ENCODE assay signal across 8 cellular contexts in the genomic region with DNA sequence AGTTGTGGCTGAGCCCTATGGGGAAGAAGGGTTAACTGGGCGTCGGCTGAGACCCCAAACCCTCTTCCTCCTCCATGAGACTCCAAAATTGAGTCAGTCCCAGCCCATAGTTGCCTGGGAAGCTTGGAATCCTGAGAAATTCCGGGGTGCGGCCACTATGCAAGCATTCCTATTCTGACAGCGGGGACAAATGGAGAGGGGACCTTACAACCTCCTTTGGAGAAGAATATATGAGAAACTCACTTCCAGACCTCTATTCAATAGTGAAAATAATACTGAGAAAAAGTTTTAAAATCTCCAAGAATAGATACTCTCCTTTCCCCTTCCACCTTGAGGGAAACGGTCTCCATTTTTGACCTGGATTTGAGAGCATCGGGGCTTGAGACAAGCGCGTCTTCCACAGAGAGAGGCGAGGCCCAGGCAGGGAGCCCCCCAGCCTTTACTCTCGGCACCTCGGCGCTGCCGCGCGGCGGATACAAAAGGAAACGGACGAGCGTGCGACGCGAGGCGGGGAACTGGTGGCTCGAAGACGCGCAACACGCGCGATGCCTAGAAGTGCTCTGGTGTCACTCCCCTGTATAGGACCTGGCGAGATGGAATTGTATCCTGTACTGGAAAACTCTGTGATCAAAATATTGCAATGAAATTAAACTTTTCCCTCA. TPM values are rescaled to one million over a fixed set of nuclear protein-coding genes. Genes with fewer than 3 reads are reported as not detected.
DNase-seq lines count a peak whose midpoint lies in the region; ATAC-seq and TF ChIP-seq lines count a peak whose summit lies in the region.

No MANE protein-coding gene starts in this region.

- H3K27me3 ChIP-seq in breast epithelium (peaks cover 0 to 14% of the 10 kb centered on the region in 2 donors), mucosa of rectum (ENCODE audit: control insufficient read depth in 2 of 2, insufficient read depth in 2 of 2, low read length in 2 of 2) (peaks cover 5 to 16% of the 10 kb centered on the region in 2 donors), aorta (ENCODE audit: control insufficient read depth in 1 of 2, insufficient read depth in 2 of 2, low read length in 1 of 2) (no peaks in the 10 kb centered on the region)

- H3K27ac Mint-ChIP-seq in endothelial cell (ENCODE audit: unreplicated experiment) = no peak overlapping the region

- no peak for ATAC-seq in Right ventricle myocardium inferior
- ATAC-seq in aorta (ENCODE audit: low FRiP score) = no peak
- no peak for ATAC-seq in GM18867 (IDR thresholded peaks at IDR 0.05; ENCODE audit: unreplicated experiment)

- no peak for TF ChIP-seq CTCF in breast epithelium (IDR thresholded peaks at IDR 0.05)
- no peak for TF ChIP-seq CTCF in endothelial cell (IDR thresholded peaks at IDR 0.05; ENCODE audit: unreplicated experiment)

- no peaks in the 10 kb centered on the region for H3K4me1 Mint-ChIP-seq in endothelial cell (ENCODE audit: unreplicated experiment)

- no peak overlapping the region for H3K4me3 Mint-ChIP-seq in endothelial cell (ENCODE audit: unreplicated experiment)

- no peaks in the 10 kb centered on the region for H3K36me3 Mint-ChIP-seq in endothelial cell (ENCODE audit: low read depth, unreplicated experiment)

- no peaks in the 10 kb centered on the region for H3K9me3 ChIP-seq in breast epithelium
- H3K9me3 ChIP-seq in mucosa of rectum (ENCODE audit: control insufficient read depth in 2 of 2, low read length in 2 of 2) = peaks cover 0 to 3% of the 10 kb centered on the region in 2 donors
- H3K9me3 ChIP-seq in aorta (ENCODE audit: control insufficient read depth, low read length) = no peaks in the 10 kb centered on the region

- H3K9ac ChIP-seq in mucosa of rectum (ENCODE audit: low read depth in 1 of 2, low read length in 2 of 2) = peak overlapping the region; percentile 43 to 63

- H3K27me3 Mint-ChIP-seq in endothelial cell (ENCODE audit: unreplicated experiment) = no peaks in the 10 kb centered on the region

- 4 to 5% methylated on average over 31 of the region's 31 CpGs for WGBS in aorta, 2 donors

- H3K36me3 ChIP-seq in breast epithelium (no peaks in the 10 kb centered on the region), mucosa of rectum (ENCODE audit: control insufficient read depth in 2 of 2, insufficient read depth in 2 of 2, low read length in 2 of 2) (peaks cover 0 to 9% of the 10 kb centered on the region in 2 donors), aorta (ENCODE audit: control insufficient read depth in 1 of 2, insufficient read depth in 2 of 2, low read length in 1 of 2) (no peaks in the 10 kb centered on the region)

- peak overlapping the region; percentile 43 to 66 (median 50) for H3K4me3 ChIP-seq in breast epithelium
- peak overlapping the region; percentile 65 to 73 for H3K4me3 ChIP-seq in mucosa of rectum (ENCODE audit: low read length in 2 of 2)
- peak overlapping the region; percentile 14 to 50 for H3K4me3 ChIP-seq in aorta (ENCODE audit: low read length in 2 of 2)

- intact Hi-C loops in Right ventricle myocardium inferior (cut with DNase I) = no loop called here
- intact Hi-C loops in cardiac septum (cut with DNase I) = no loop called here
- intact Hi-C loops in breast epithelium (cut with DNase I; ENCODE audit: low total_unique reads) = no loop called here
- intact Hi-C loops in aorta (cut with DNase I) = loop anchor here in 1 of 2 donors (5.0 kb wide), 1 partner anchor 81 kb away; no protein-coding TSS in a partner anchor

- no peaks in the 10 kb centered on the region for H3K9me3 Mint-ChIP-seq in endothelial cell (ENCODE audit: unreplicated experiment)

- TF ChIP-seq POLR2A in breast epithelium (IDR thresholded peaks at IDR 0.05) = no peak

- peak; percentile 53 for DNase-seq in Right ventricle myocardium inferior (ENCODE audit: missing footprints)
- DNase-seq in cardiac septum (ENCODE audit: low spot score) = no peak
- DNase-seq in breast epithelium (ENCODE audit: low spot score in 2 of 2) = no peak
- DNase-seq in aorta = peak in 1 of 2 donors; percentile 82
- no peak for DNase-seq in endothelial cell (ENCODE audit: low spot score)
- no peak for DNase-seq in Kasumi-1 (lab: John Stamatoyannopoulos, UW)

- H3K27ac ChIP-seq in breast epithelium (no peak overlapping the region), mucosa of rectum (ENCODE audit: low read depth in 2 of 2, low read length in 2 of 2) (peak overlapping the region in 1 of 2 donors; percentile 50), aorta (ENCODE audit: low read depth in 1 of 2, low read length in 2 of 2) (no peak overlapping the region)

- H3K4me1 ChIP-seq in breast epithelium (no peaks in the 10 kb centered on the region), mucosa of rectum (ENCODE audit: control insufficient read depth in 2 of 2, insufficient read depth in 2 of 2, low read length in 2 of 2) (peaks cover 7 to 19% of the 10 kb centered on the region in 2 donors), aorta (ENCODE audit: control insufficient read depth in 1 of 2, insufficient read depth in 2 of 2, low read length in 2 of 2) (no peaks in the 10 kb centered on the region)

RNA-seq across cellular contexts. Expression of a gene that starts 11.1 kb away (rescaled TPM):
- 1.6 TPM for total RNA-seq in Right ventricle myocardium inferior
- 1.1 TPM for total RNA-seq in cardiac septum
- total RNA-seq in breast epithelium = 10 to 100 TPM in 1 of 3 donors, 1 to 10 TPM in 2; 3.8 to 29.4 (median 7.9) TPM
- 10 to 100 TPM; 10.4 to 62.0 TPM for total RNA-seq in aorta
- polyA plus RNA-seq in aorta = 10 to 100 TPM in 1 of 2 donors, 1 to 10 TPM in 1; 5.8 to 29.2 TPM
- 3.9 TPM for total RNA-seq in endothelial cell (ENCODE audit: unreplicated experiment)
